ENCODE assay signal across 13 cellular contexts in the genomic region with DNA sequence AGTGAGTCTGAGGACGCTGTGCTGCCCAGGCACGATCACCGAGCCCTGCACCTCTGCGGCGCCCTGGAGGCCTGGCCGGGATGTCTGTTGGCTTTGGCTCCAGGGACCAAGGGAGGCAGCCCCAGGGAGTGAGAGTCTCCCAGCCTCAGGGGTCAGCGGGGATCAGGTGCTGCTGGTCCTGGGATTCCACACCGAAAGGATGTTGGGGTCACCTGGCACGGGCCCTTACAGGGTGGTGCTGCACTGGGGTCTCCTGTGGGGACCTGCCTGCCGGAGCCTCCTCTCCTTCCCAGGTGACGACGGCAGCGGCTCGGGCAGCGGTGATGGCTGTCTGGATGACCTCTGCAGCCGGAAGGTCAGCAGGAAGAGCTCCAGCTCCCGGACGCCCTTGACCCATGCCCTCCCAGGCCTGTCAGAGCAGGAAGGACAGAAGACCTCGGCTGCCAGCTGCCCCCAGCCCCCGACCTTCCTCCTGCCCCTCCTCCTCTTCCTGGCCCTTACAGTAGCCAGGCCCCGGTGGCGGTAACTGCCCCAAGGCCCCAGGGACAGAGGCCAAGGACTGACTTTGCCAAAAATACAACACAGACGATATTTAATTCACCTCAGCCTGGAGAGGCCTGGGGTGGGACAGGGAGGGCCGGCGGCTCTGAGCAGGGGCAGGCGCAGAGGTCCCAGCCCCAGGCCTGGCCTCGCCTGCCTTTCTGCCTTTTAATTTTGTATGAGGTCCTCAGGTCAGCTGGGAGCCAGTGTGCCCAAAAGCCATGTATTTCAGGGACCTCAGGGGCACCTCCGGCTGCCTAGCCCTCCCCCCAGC. TPM values are rescaled to one million over a fixed set of nuclear protein-coding genes. Genes with fewer than 3 reads are reported as not detected.
DNase-seq lines count a peak whose midpoint lies in the region; ATAC-seq, FAIRE-seq and TF ChIP-seq lines count a peak whose summit lies in the region.
"Had no signal": no experiment of that assay in that cellular context is flagged by ENCODE, and none has a peak within 500 bp of the region (broad histone marks: within the 10 kb centered on the region; RNA-seq: fewer than 3 reads in every experiment).

No MANE protein-coding gene starts in this region.

- H3K4me3 Mint-ChIP-seq in osteocyte (ENCODE audit: unreplicated experiment): no peak overlapping the region
- H3K4me3 Mint-ChIP-seq: stimulated activated naive CD8-positive, alpha-beta T cell treated with anti-CD3 and anti-CD28 coated beads, Interleukin-15, amount 100 ng/mL, for 72 hours had no signal

- H3K27me3 ChIP-seq in adrenal gland (no peaks in the 10 kb centered on the region), gastrocnemius medialis (no peaks in the 10 kb centered on the region)
- H3K27me3 ChIP-seq: colonic mucosa had no signal

- FAIRE-seq in kidney (lab: Jason Lieb, UNC): no peak

- WGBS in adrenal gland, 4 donors: 36 to 87% (median 60%) methylated on average over 3 to 28 of the region's 28 CpGs

- in situ Hi-C loops in gastrocnemius medialis (cut with MboI; ENCODE audit: low sequenced_read_pairs in 4 of 4): no loop called here

- H3K9me3 ChIP-seq in adrenal gland (replicated peaks in 1 of 3) (no peaks in the 10 kb centered on the region), kidney (ENCODE audit: control insufficient read depth in 1 of 2, low read length in 2 of 2) (no peaks in the 10 kb centered on the region), gastrocnemius medialis (no peaks in the 10 kb centered on the region)
- H3K9me3 ChIP-seq: colonic mucosa, SJSA1 had no signal

- H3K27ac Mint-ChIP-seq in osteocyte (ENCODE audit: unreplicated experiment): no peak overlapping the region

- H3K27me3 Mint-ChIP-seq in osteocyte (ENCODE audit: unreplicated experiment): no peaks in the 10 kb centered on the region
- H3K27me3 Mint-ChIP-seq: stimulated activated naive CD8-positive, alpha-beta T cell treated with anti-CD3 and anti-CD28 coated beads, Interleukin-15, amount 100 ng/mL, for 72 hours had no signal

- H3K9me3 Mint-ChIP-seq in osteocyte (ENCODE audit: unreplicated experiment): no peaks in the 10 kb centered on the region
- H3K9me3 Mint-ChIP-seq: stimulated activated naive CD8-positive, alpha-beta T cell treated with anti-CD3 and anti-CD28 coated beads, Interleukin-15, amount 100 ng/mL, for 72 hours had no signal

- ATAC-seq in gastrocnemius medialis: no peak

- H3K4me1 ChIP-seq in adrenal gland (replicated peaks in 1 of 2) (peaks cover 6 to 20% of the 10 kb centered on the region in 2 donors), kidney (ENCODE audit: control insufficient read depth in 1 of 2, insufficient read depth in 1 of 2, low read depth in 1 of 2, low read length in 2 of 2) (no peaks in the 10 kb centered on the region), gastrocnemius medialis (no peaks in the 10 kb centered on the region)
- H3K4me1 ChIP-seq: colonic mucosa, SJSA1 had no signal

- no peaks in the 10 kb centered on the region for H3K36me3 Mint-ChIP-seq in osteocyte (ENCODE audit: unreplicated experiment)

- TF ChIP-seq POLR2A in adrenal gland (IDR thresholded peaks at IDR 0.05) (no peak), gastrocnemius medialis (IDR thresholded peaks at IDR 0.05) (no peak)

- TF ChIP-seq CTCF in adrenal gland (IDR thresholded peaks at IDR 0.05) (no peak), kidney (IDR thresholded peaks at IDR 0.05; ENCODE audit: borderline replicate concordance, extremely low read depth, insufficient read depth) (no peak), gastrocnemius medialis (IDR thresholded peaks at IDR 0.05 in 4 of 5, conservative IDR thresholded peaks at IDR 0.05 in 1 of 5) (no peak), osteocyte (IDR thresholded peaks at IDR 0.05) (no peak)

- DNase-seq in ELF-1 (ENCODE audit: low read depth, low spot score) (peak; percentile 8), adrenal gland (peak; percentile 16 to 58 (median 33)), kidney (peak; percentile 68), gastrocnemius medialis (peak; percentile 1 to 11), NCI-H1105 treated with DMSO at 0.1 percent for 48 hours (lab: John Stamatoyannopoulos, UW) (no peak), osteocyte (ENCODE audit: extremely low spot score, unreplicated experiment) (no peak), NCI-H1930 (lab: John Stamatoyannopoulos, UW) (no peak)
- DNase-seq: Kasumi-1, NCI-H2029 treated with DMSO at 0.1 percent for 48 hours had no signal

- peaks cover 0 to 29% of the 10 kb centered on the region in 2 donors for H3K36me3 ChIP-seq in adrenal gland (replicated peaks in 1 of 2)
- H3K36me3 ChIP-seq in kidney (ENCODE audit: control insufficient read depth in 1 of 2, insufficient read depth in 2 of 2, low read length in 2 of 2): peaks cover 0 to 6% of the 10 kb centered on the region in 2 donors
- peaks cover 0 to 38% of the 10 kb centered on the region in 2 donors for H3K36me3 ChIP-seq in gastrocnemius medialis
- H3K36me3 ChIP-seq: colonic mucosa had no signal

- no peak overlapping the region for H3K9ac ChIP-seq in kidney (ENCODE audit: low read length in 2 of 2)

- H3K4me3 ChIP-seq in adrenal gland (no peak overlapping the region), kidney (ENCODE audit: low read length in 2 of 2) (no peak overlapping the region), gastrocnemius medialis (no peak overlapping the region)
- H3K4me3 ChIP-seq: colonic mucosa, SJSA1 had no signal

- no peaks in the 10 kb centered on the region for H3K4me1 Mint-ChIP-seq in osteocyte (ENCODE audit: unreplicated experiment)
- H3K4me1 Mint-ChIP-seq: stimulated activated naive CD8-positive, alpha-beta T cell treated with anti-CD3 and anti-CD28 coated beads, Interleukin-15, amount 100 ng/mL, for 72 hours had no signal

- H3K27ac ChIP-seq in adrenal gland (peak overlapping the region in 2 of 5 donors; percentile 49 to 58), kidney (ENCODE audit: low read depth in 2 of 2, low read length in 2 of 2) (no peak overlapping the region), gastrocnemius medialis (no peak overlapping the region)
- H3K27ac ChIP-seq: colonic mucosa, HL-60, SJSA1 had no signal

- intact Hi-C loops in adrenal gland (cut with DNase I) (no loop called here), kidney (cut with DNase I) (no loop called here), gastrocnemius medialis (cut with DNase I; ENCODE audit: low total_unique reads) (no loop called here)

RNA-seq across cellular contexts. Expression of a gene that starts 30.5 kb away (rescaled TPM):
- 100 to 1,000 TPM in 7 of 8 donors, 10 to 100 TPM in 1; 75.1 to 202 (median 143) TPM for total RNA-seq in adrenal gland
- 10 to 100 TPM; 13.4 to 97.6 (median 70.9) TPM for polyA plus RNA-seq in adrenal gland
- total RNA-seq in kidney: 124 TPM
- 18.4 TPM for polyA plus RNA-seq in kidney (ENCODE audit: insufficient read depth, low read depth, low replicate concordance)
- 100 to 1,000 TPM; 112 to 188 (median 180) TPM for total RNA-seq in gastrocnemius medialis
- 148 and 149 TPM in 2 replicates for total RNA-seq in osteocyte

Comparison
In these comparisons a context has a peak if more than half of its experiments do, and no peak if none do; other contexts are left out.
1. DNase-seq: peak in ELF-1 (single experiment), adrenal gland (7 of 7), kidney (single experiment) and gastrocnemius medialis (2 of 2); none in NCI-H1105 treated with DMSO at 0.1 percent for 48 hours (single experiment), osteocyte (single experiment) and NCI-H1930 (0 of 2).